22 cellular contexts compared by ENCODE assay signal in genomic region chr9:85077954-85078353, GRCh38.
"Had no signal": no experiment of that assay in that cellular context is flagged by ENCODE, and none has a peak within 500 bp of the region (broad histone marks: within the 10 kb centered on the region; RNA-seq: fewer than 3 reads in every experiment).

No MANE protein-coding gene starts in this region.

- H3K4me3 ChIP-seq: heart left ventricle, lower lobe of right lung, mucosa of descending colon, right lobe of liver, stomach, transverse colon, uterus had no signal

- H3K27ac ChIP-seq: heart left ventricle, lower lobe of right lung, parathyroid adenoma, right lobe of liver, stomach, transverse colon, uterus, VCaP had no signal

- H3K36me3 ChIP-seq: heart left ventricle, lower lobe of right lung, right lobe of liver, stomach, transverse colon, uterus had no signal

- ATAC-seq: activated naive CD4-positive, alpha-beta T cell treated with anti-CD3 and anti-CD28 coated beads, Interleukin-2, amount 50 U/mL, for 72 hours; heart left ventricle; left lobe of liver; lower lobe of right lung; mucosa of descending colon; right lobe of liver; stimulated activated effector memory CD8-positive, alpha-beta T cell treated with anti-CD3 and anti-CD28 coated beads, Interleukin-12 subunit alpha, Interleukin-12 subunit beta, amount 100 ng/mL, for 72 hours had no signal

- H3K9me3 ChIP-seq: heart left ventricle, lower lobe of right lung, mucosa of descending colon, right lobe of liver, stomach, transverse colon, uterus had no signal

- H3K4me1 ChIP-seq: heart left ventricle, lower lobe of right lung, parathyroid adenoma, right lobe of liver, stomach, transverse colon, uterus had no signal

- DNase-seq: activated CD4-positive, alpha-beta T cell treated with anti-CD3 and anti-CD28 coated beads, Interleukin-2, amount 50 U/mL, for 1 hour; activated CD4-positive, CD25-positive, alpha-beta regulatory T cell treated with anti-CD3 and anti-CD28 coated beads, Interleukin-2, amount 50 U/mL, for 72 hours; activated T-cell treated with anti-CD3 and anti-CD28 coated beads, Interleukin-2, amount 50 U/mL, for 1 hour; aorta; heart left ventricle; kidney; lower lobe of right lung; mesendoderm; mucosa of descending colon; nephron progenitor cell; nucleus accumbens; right lobe of liver; small intestine; stimulated activated CD4-positive, alpha-beta T cell treated with anti-CD3 and anti-CD28 coated beads, Interleukin-2, amount 100 ng/mL, for 24 hours; stomach; transverse colon; uterus had no signal

- H3K27me3 ChIP-seq: right lobe of liver, stomach, transverse colon, uterus had no signal

- H3K9ac ChIP-seq: parathyroid adenoma had no signal
